Comparison of ENCODE assay signal across 8 cellular contexts in genomic region chr6:135054238-135054574, GRCh38. TPM values are rescaled to one million over a fixed set of nuclear protein-coding genes. Genes with fewer than 3 reads are reported as not detected.
DNase-seq lines count a peak whose midpoint lies in the region; ATAC-seq lines count a peak whose summit lies in the region.

No MANE protein-coding gene starts in this region.

- peak; percentile 2 for ATAC-seq in GM21619 (IDR thresholded peaks at IDR 0.05; ENCODE audit: unreplicated experiment)

- H3K4me1 ChIP-seq in muscle layer of duodenum (ENCODE audit: control insufficient read depth in 1 of 2, insufficient read depth in 2 of 2, low read length in 2 of 2), result peaks cover 12 to 26% of the 10 kb centered on the region in 2 donors

- no peaks in the 10 kb centered on the region for H3K27me3 ChIP-seq in muscle layer of duodenum (ENCODE audit: low read depth, low read length)

- no peaks in the 10 kb centered on the region for H3K9me3 ChIP-seq in muscle layer of duodenum (ENCODE audit: control insufficient read depth in 1 of 2, low read length in 2 of 2)

- H3K36me3 ChIP-seq in muscle layer of duodenum (ENCODE audit: control insufficient read depth in 1 of 2, insufficient read depth in 2 of 2, low read length in 2 of 2), result peaks cover 0 to 6% of the 10 kb centered on the region in 2 donors

- DNase-seq in CD1c-positive myeloid dendritic cell (ENCODE audit: extremely low spot score) (peak; percentile 3), NCI-H69 (lab: John Stamatoyannopoulos, UW) (peak; percentile 69), dermis blood vessel endothelial cell (peak; percentile 46), cerebellar cortex (ENCODE audit: low spot score) (no peak), C1 segment of cervical spinal cord (lab: John Stamatoyannopoulos, UW) (no peak)
- DNase-seq in stimulated activated CD4-positive, alpha-beta T cell treated with anti-CD3 and anti-CD28 coated beads, Interleukin-2, amount 100 ng/mL, for 48 hours, result no peak

- peak overlapping the region; percentile 96 for H3K27ac ChIP-seq in muscle layer of duodenum (ENCODE audit: low read length)

- peak overlapping the region; percentile 92 to 100 for H3K4me3 ChIP-seq in muscle layer of duodenum (ENCODE audit: low read depth in 1 of 2, low read length in 2 of 2)

RNA-seq across cellular contexts. Expression of gene HBS1L, which starts 0.4 kb away (rescaled TPM):
- 106 and 170 TPM in 2 replicates for total RNA-seq in dermis blood vessel endothelial cell

Comparison
In these comparisons a context has a peak if more than half of its experiments do, and no peak if none do; other contexts are left out.
1. DNase-seq: peak in CD1c-positive myeloid dendritic cell (single experiment), NCI-H69 (single experiment) and dermis blood vessel endothelial cell (single experiment); none in cerebellar cortex (single experiment), C1 segment of cervical spinal cord (0 of 14) and stimulated activated CD4-positive, alpha-beta T cell treated with anti-CD3 and anti-CD28 coated beads, Interleukin-2, amount 100 ng/mL, for 48 hours (0 of 2).